In genomic region chr1:2845874-2846273, GRCh38 we compare ENCODE assay signal across 17 cellular contexts. TPM values are rescaled to one million over a fixed set of nuclear protein-coding genes. Genes with fewer than 3 reads are reported as not detected.
A peak's percentile ranks its signal among the peaks of the same experiment; 100 is the strongest.
DNase-seq lines count a peak whose midpoint lies in the region; FAIRE-seq and TF ChIP-seq lines count a peak whose summit lies in the region.
"Had no signal": no experiment of that assay in that cellular context is flagged by ENCODE, and none has a peak within 500 bp of the region (broad histone marks: within the 10 kb centered on the region; RNA-seq: fewer than 3 reads in every experiment).

No MANE protein-coding gene starts in this region.

- no peaks in the 10 kb centered on the region for H3F3A ChIP-seq in GM23248 (ENCODE audit: insufficient read depth)

- dilution Hi-C loops in mammary epithelial cell (cut with HindIII; ENCODE audit: low sequenced_read_pairs): no loop called here

- H3K27me3 ChIP-seq in BLaER1 (peaks cover 5% of the 10 kb centered on the region; the same call in 1 of the 2 replicates), mammary epithelial cell (ENCODE audit: insufficient read depth, low read length) (no peaks in the 10 kb centered on the region), GM23248 (replicated peaks; ENCODE audit: insufficient read depth) (no peaks in the 10 kb centered on the region)

- 60% methylated on average over 9 of the region's 9 CpGs for WGBS in mammary epithelial cell (ENCODE audit: low coverage, missing lambda C conversion rate)
- WGBS in GM23248 (ENCODE audit: low coverage in 1 of 2, low lambda C conversion rate in 2 of 2, missing lambda C conversion rate in 2 of 2), 2 experiments: 41 to 42% methylated on average over 9 of the region's 9 CpGs

- no peak for FAIRE-seq in kidney (lab: Jason Lieb, UNC)

- H3K27ac ChIP-seq in BLaER1 (no peak overlapping the region), kidney (ENCODE audit: low read depth in 2 of 2, low read length in 2 of 2) (no peak overlapping the region), mammary epithelial cell (ENCODE audit: insufficient read depth, low read depth, low read length) (no peak overlapping the region), GM23248 (no peak overlapping the region)

- no peaks in the 10 kb centered on the region for H3K9me3 ChIP-seq in BLaER1
- peaks cover 2 to 5% of the 10 kb centered on the region in 2 donors for H3K9me3 ChIP-seq in kidney (ENCODE audit: control insufficient read depth in 1 of 2, low read length in 2 of 2)
- H3K9me3 ChIP-seq in mammary epithelial cell (replicated peaks; ENCODE audit: insufficient read depth, low read length): peaks cover 22% of the 10 kb centered on the region
- no peaks in the 10 kb centered on the region for H3K9me3 ChIP-seq in GM23248 (ENCODE audit: low read depth)

- no TSS peak for BruUV-seq in mammary epithelial cell (replicated peaks; lab: Mats Ljungman, UMichigan)

- H2AFZ ChIP-seq in mammary epithelial cell (ENCODE audit: low read depth, low read length) (no peak overlapping the region), GM23248 (no peak overlapping the region)

- peak; percentile 36 for DNase-seq in CMK (ENCODE audit: low read depth)
- peak; percentile 2 for DNase-seq in NCI-H69 (lab: John Stamatoyannopoulos, UW)
- peak; percentile 26 for DNase-seq in kidney
- no peak for DNase-seq in EL
- no peak for DNase-seq in DMS153 treated with DMSO at 0.1 percent for 48 hours (lab: John Stamatoyannopoulos, UW; ENCODE audit: unreplicated experiment)
- no peak for DNase-seq in mammary epithelial cell
- no peak for DNase-seq in GM23248
- DNase-seq: C1 segment of cervical spinal cord, DMS 273 treated with DMSO at 0.1 percent for 48 hours, GF-D8, HCEC 1CT, NCI-H1105, NCI-H2081, NCI-H446 treated with DMSO at 0.1 percent for 48 hours, SIG-M5, T-helper 1 cell had no signal

- intact Hi-C loops in kidney (cut with DNase I) (no loop called here), mammary epithelial cell (cut with micrococcal nuclease) (no loop called here)

- TF ChIP-seq CTCF in kidney (IDR thresholded peaks at IDR 0.05; ENCODE audit: borderline replicate concordance, extremely low read depth, insufficient read depth): no peak
- TF ChIP-seq CTCF in mammary epithelial cell (conservative IDR thresholded peaks at IDR 0.05 in 1 of 2, IDR thresholded peaks at IDR 0.05 in 1 of 2; ENCODE audit: extremely low read depth in 1 of 2, insufficient read depth in 1 of 2, low read depth in 1 of 2, low read length in 2 of 2): no peak

- H3K4me1 ChIP-seq in BLaER1 (peaks cover 19% of the 10 kb centered on the region), kidney (ENCODE audit: control insufficient read depth in 1 of 2, insufficient read depth in 1 of 2, low read depth in 1 of 2, low read length in 2 of 2) (no peaks in the 10 kb centered on the region), mammary epithelial cell (ENCODE audit: insufficient read depth, low read length) (no peaks in the 10 kb centered on the region), GM23248 (ENCODE audit: insufficient read depth) (no peaks in the 10 kb centered on the region)

- H3K4me3 ChIP-seq in BLaER1 (no peak overlapping the region), kidney (ENCODE audit: low read length in 2 of 2) (no peak overlapping the region), mammary epithelial cell (replicated peaks in 1 of 3; ENCODE audit: insufficient read depth in 1 of 3, low read depth in 2 of 3, low read length in 3 of 3) (no peak overlapping the region), GM23248 (no peak overlapping the region)

- H3K79me2 ChIP-seq in mammary epithelial cell (ENCODE audit: insufficient read depth, low read length): no peaks in the 10 kb centered on the region
- H3K79me2 ChIP-seq in GM23248 (ENCODE audit: insufficient read depth): no peaks in the 10 kb centered on the region

- H3K36me3 ChIP-seq in BLaER1 (no peaks in the 10 kb centered on the region), kidney (ENCODE audit: control insufficient read depth in 1 of 2, insufficient read depth in 2 of 2, low read length in 2 of 2) (no peaks in the 10 kb centered on the region), mammary epithelial cell (ENCODE audit: insufficient read depth, low read length) (no peaks in the 10 kb centered on the region), GM23248 (ENCODE audit: low read depth) (no peaks in the 10 kb centered on the region)

- H3K9ac ChIP-seq in BLaER1 (no peak overlapping the region), kidney (ENCODE audit: low read length in 2 of 2) (no peak overlapping the region), mammary epithelial cell (ENCODE audit: insufficient read depth, low read length) (no peak overlapping the region), GM23248 (no peak overlapping the region)

- no peaks in the 10 kb centered on the region for H3K9me2 ChIP-seq in GM23248 (ENCODE audit: insufficient read depth)

- in situ Hi-C loops in mammary epithelial cell (cut with MboI; ENCODE audit: low sequenced_read_pairs in 2 of 2): no loop called here
- in situ Hi-C loops in GM23248 (cut with MboI): no loop called here

- H3K4me2 ChIP-seq in BLaER1 (peak overlapping the region; percentile 53), mammary epithelial cell (ENCODE audit: insufficient read depth, low read depth, low read length) (no peak overlapping the region), GM23248 (ENCODE audit: unreplicated experiment) (no peak overlapping the region)

- no peaks in the 10 kb centered on the region for H4K20me1 ChIP-seq in BLaER1
- no peaks in the 10 kb centered on the region for H4K20me1 ChIP-seq in mammary epithelial cell (ENCODE audit: insufficient read depth, low read length)
- H4K20me1 ChIP-seq in GM23248 (ENCODE audit: insufficient read depth): no peaks in the 10 kb centered on the region

- CTCF ChIA-PET in mammary epithelial cell (lab: Charles Lee; ENCODE audit: low non-redundant PET): no interaction called here

RNA-seq across cellular contexts. Expression of gene TTC34, which starts 44.4 kb away (rescaled TPM):
- total RNA-seq in kidney (2.4 TPM), mammary epithelial cell (under 1 TPM; 0.17 to 0.75 TPM)
- polyA plus RNA-seq in kidney (ENCODE audit: insufficient read depth, low read depth, low replicate concordance) (0.15 TPM), mammary epithelial cell (0.03 TPM), GM23248 (2016; fragmentation: Nextera tagmentation; extraction: Ambion mirVana) (0.03 and 0.05 TPM in 2 replicates)
- polyA minus RNA-seq in mammary epithelial cell: not detected
- 0.22 TPM in 1 of 2 replicates, not detected in the other for total RNA-seq in GM23248 (2014; rRNA removed; shearing (Covaris generic))

Comparison
In these comparisons a context has a peak if more than half of its experiments do, and no peak if none do; other contexts are left out.
1. DNase-seq: peak in CMK (single experiment), NCI-H69 (single experiment) and kidney (single experiment); none in EL (single experiment), DMS153 treated with DMSO at 0.1 percent for 48 hours (single experiment), mammary epithelial cell (single experiment) and GM23248 (single experiment).